In genomic region chr17:33534063-33534462, GRCh38 we compare ENCODE assay signal across 24 cellular contexts.
"Had no signal": no experiment of that assay in that cellular context is flagged by ENCODE, and none has a peak within 500 bp of the region (broad histone marks: within the 10 kb centered on the region; RNA-seq: fewer than 3 reads in every experiment).

No MANE protein-coding gene starts in this region.

- H3K36me3 ChIP-seq: stomach, suprapubic skin, thoracic aorta, tibial artery, tibial nerve, transverse colon, upper lobe of left lung, upper lobe of right lung, uterus, vagina had no signal

- FAIRE-seq: urothelium cell line had no signal

- H3K27ac ChIP-seq: stomach, suprapubic skin, testis, thoracic aorta, tibial artery, tibial nerve, transverse colon, upper lobe of left lung, upper lobe of right lung, uterus, vagina had no signal

- H3K4me1 ChIP-seq: stomach, suprapubic skin, testis, tibial artery, tibial nerve, transverse colon, upper lobe of left lung, upper lobe of right lung, uterus, vagina had no signal

- DNase-seq: stimulated activated CD4-positive, alpha-beta T cell treated with anti-CD3 and anti-CD28 coated beads, Interleukin-2, amount 100 ng/mL, for 48 hours; stimulated activated CD4-positive, alpha-beta T cell treated with anti-CD3 and anti-CD28 coated beads, Interleukin-4, amount 100 ng/mL, for 1 hour; stimulated activated CD4-positive, alpha-beta T cell treated with anti-CD3 and anti-CD28 coated beads, Interleukin-4, amount 100 ng/mL, for 24 hours; stimulated activated CD4-positive, alpha-beta T cell treated with anti-CD3 and anti-CD28 coated beads, Interleukin-4, amount 100 ng/mL, for 4 hours; stimulated activated CD8-positive, alpha-beta memory T cell treated with anti-CD3 and anti-CD28 coated beads, Interleukin-4, amount 100 ng/mL, for 48 hours; stimulated activated naive B cell treated with anti-CD40 and anti-IgM and Interleukin-4, amounts not matched to agents 10 μg/mL and 1 μg/mL and 100 μg/mL, for 72 hours; stimulated activated naive CD4-positive, alpha-beta T cell; stimulated activated naive CD4-positive, alpha-beta T cell treated with Interleukin-2 at 50 U/mL for 16 hours; stimulated activated naive CD8-positive, alpha-beta T cell treated with anti-CD3 and anti-CD28 coated beads, Interleukin-15, amount 100 ng/mL, for 72 hours; stimulated activated naive CD8-positive, alpha-beta T cell treated with anti-CD3 and anti-CD28 coated beads, Interleukin-15, Interleukin-2, amounts not matched to agents 100 U/mL and 50 U/mL, for 24 hours; stomach; substantia nigra; testis; tibial artery; transverse colon; trophoblast cell; upper lobe of left lung; upper lobe of right lung; uterus had no signal

- H3K4me3 ChIP-seq: stomach, suprapubic skin, testis, thoracic aorta, tibial artery, tibial nerve, transverse colon, upper lobe of left lung, upper lobe of right lung, uterus, vagina had no signal

- H3K9me3 ChIP-seq: stomach, suprapubic skin, testis, thoracic aorta, tibial artery, tibial nerve, transverse colon, upper lobe of left lung, upper lobe of right lung, uterus, vagina had no signal

- H3K27me3 ChIP-seq: suprapubic skin, testis, tibial artery, tibial nerve, transverse colon, upper lobe of left lung, upper lobe of right lung, uterus, vagina had no signal
